Comparison of ENCODE assay signal across 1 cellular context in genomic region chr11:113862430-113862829, GRCh38.
TF ChIP-seq lines count a peak whose summit lies in the region.

No MANE protein-coding gene starts in this region.

TF ChIP-seq in H1, 55 proteins besides CTCF, POLR2A, EP300 and RAD21:
- TF ChIP-seq JUND (IDR thresholded peaks at IDR 0.05; ENCODE audit: low read length) = peak; percentile 20; the same call in 1 of the 2 replicates
- TF ChIP-seq POU5F1 (IDR thresholded peaks at IDR 0.05; ENCODE audit: low read depth, low read length) = no peak
- TF ChIP-seq CREB1 (IDR thresholded peaks at IDR 0.05) = 0 out of 2 replicates have a peak, but pooled peaks have one; percentile 10
- TF ChIP-seq BACH1 (IDR thresholded peaks at IDR 0.05; ENCODE audit: low read length) = peak; percentile 39; the same call in 1 of the 2 replicates
- no peak for TF ChIP-seq CHD7 (IDR thresholded peaks at IDR 0.05; ENCODE audit: insufficient replicate concordance, low read length)
- no peak for TF ChIP-seq ZNF274 (IDR thresholded peaks at IDR 0.05; ENCODE audit: borderline replicate concordance, extremely low read depth, low read length)
- no peak for TF ChIP-seq TAF1 (IDR thresholded peaks at IDR 0.05; ENCODE audit: low read depth, low read length)
- TF ChIP-seq SUZ12 (IDR thresholded peaks at IDR 0.05; ENCODE audit: low read length) = no peak
- no peak for TF ChIP-seq SIRT6 (IDR thresholded peaks at IDR 0.05; ENCODE audit: low read length)
- no peak for TF ChIP-seq PHF8 (conservative IDR thresholded peaks at IDR 0.05; ENCODE audit: low read depth, low read length)
- TF ChIP-seq FOSL1 (IDR thresholded peaks at IDR 0.05; ENCODE audit: insufficient read depth, low read depth, low read length) = no peak
- no peak for TF ChIP-seq SP2 (IDR thresholded peaks at IDR 0.05; ENCODE audit: low read length)
- peak; percentile 51 for TF ChIP-seq MAFK (IDR thresholded peaks at IDR 0.05; ENCODE audit: low read depth, low read length)
- no peak for TF ChIP-seq MAX (IDR thresholded peaks at IDR 0.05)
